ENCODE assay signal across 7 cellular contexts in the genomic region with DNA sequence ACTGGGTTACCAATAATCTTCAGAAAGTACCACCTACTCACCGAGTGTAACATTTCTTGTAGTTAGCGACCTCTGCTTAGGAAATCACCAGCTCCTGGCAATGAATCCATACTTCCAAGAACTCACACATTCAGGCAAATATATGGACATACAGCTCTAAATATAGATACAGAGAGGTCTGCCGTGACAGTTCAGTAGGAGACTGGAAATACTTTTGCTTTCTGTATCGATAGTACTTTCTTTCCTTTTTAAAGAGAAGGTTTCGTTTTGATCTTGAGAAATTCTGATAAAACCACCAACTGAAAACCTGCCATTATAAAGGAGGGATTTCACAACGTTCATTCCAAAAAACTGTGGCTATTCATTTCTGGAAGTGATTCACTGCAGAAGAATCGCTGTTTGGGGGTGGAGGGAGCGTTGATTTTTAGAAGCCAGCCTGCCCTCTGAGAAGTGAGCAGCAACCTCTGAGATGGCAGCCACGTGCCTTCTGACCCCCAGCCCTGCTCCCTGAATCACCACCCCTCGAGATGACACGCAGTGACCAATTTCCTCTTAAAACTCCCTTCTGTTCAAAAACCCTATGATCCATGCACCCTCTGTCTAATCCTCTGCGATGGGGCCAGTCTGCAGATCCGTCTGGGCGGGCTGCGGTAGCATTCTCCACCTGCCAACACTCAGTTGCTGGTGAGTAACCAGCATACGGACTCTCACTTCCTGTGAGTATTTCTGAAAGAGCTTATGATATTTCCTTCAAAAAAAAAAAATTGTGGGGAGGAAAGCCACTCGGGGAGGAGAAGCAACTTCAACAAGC.
A peak's percentile ranks its signal among the peaks of the same experiment; 100 is the strongest.
DNase-seq lines count a peak whose midpoint lies in the region; ATAC-seq and TF ChIP-seq lines count a peak whose summit lies in the region.

No MANE protein-coding gene starts in this region.

- H3K4me1 ChIP-seq in esophagus (ENCODE audit: control insufficient read depth in 2 of 2, insufficient read depth in 2 of 2, low read length in 1 of 2) (peaks cover 6 to 10% of the 10 kb centered on the region in 2 donors), thoracic aorta (ENCODE audit: control insufficient read depth in 1 of 2, low read depth in 2 of 2) (peaks cover 49 to 84% of the 10 kb centered on the region in 2 donors)

- H3K36me3 ChIP-seq in esophagus (ENCODE audit: control insufficient read depth in 2 of 2, insufficient read depth in 2 of 2, low read length in 1 of 2) = peaks cover 0 to 4% of the 10 kb centered on the region in 2 donors
- no peaks in the 10 kb centered on the region for H3K36me3 ChIP-seq in thoracic aorta

- peak; percentile 36 for TF ChIP-seq POLR2A in GM18526 (IDR thresholded peaks at IDR 0.05; ENCODE audit: extremely low read depth, insufficient read length)

- TF ChIP-seq CTCF in omental fat pad (IDR thresholded peaks at IDR 0.05) = no peak
- TF ChIP-seq CTCF in thoracic aorta (IDR thresholded peaks at IDR 0.05) = no peak

- H3K4me3 ChIP-seq in esophagus (ENCODE audit: low read depth in 1 of 2, low read length in 2 of 2) (peak overlapping the region; percentile 28 to 71), thoracic aorta (peak overlapping the region; percentile 70)

- 4 to 14% methylated on average over 17 of the region's 17 CpGs for WGBS in esophagus, 2 donors

- ATAC-seq in HG02970 (IDR thresholded peaks at IDR 0.05; ENCODE audit: low FRiP score, unreplicated experiment) (peak; percentile 85), omental fat pad (ENCODE audit: low FRiP score) (peak; percentile 83), thoracic aorta (ENCODE audit: insufficient number of reproducible peaks, low FRiP score, low read depth) (peak; percentile 88)

- H3K27ac ChIP-seq in esophagus (ENCODE audit: low read depth in 2 of 2, low read length in 1 of 2) (peak overlapping the region; percentile 89 to 99), thoracic aorta (peak overlapping the region; percentile 78 to 87)

- H3K27me3 ChIP-seq in esophagus (ENCODE audit: control insufficient read depth in 1 of 2, insufficient read depth in 2 of 2, low read length in 2 of 2) (no peaks in the 10 kb centered on the region), thoracic aorta (replicated peaks; ENCODE audit: insufficient read depth) (no peaks in the 10 kb centered on the region)

- H3K9me3 ChIP-seq in esophagus (ENCODE audit: control insufficient read depth in 2 of 2, insufficient read depth in 1 of 2, low read depth in 1 of 2, low read length in 1 of 2) (no peaks in the 10 kb centered on the region), thoracic aorta (no peaks in the 10 kb centered on the region)

- DNase-seq in NOMO-1 (lab: John Stamatoyannopoulos, UW; ENCODE audit: unreplicated experiment in 2 of 2) (peak; percentile 64 to 78), omental fat pad (ENCODE audit: low spot score) (peak; percentile 64), thoracic aorta (ENCODE audit: low spot score) (peak; percentile 80)
- DNase-seq in activated CD8-positive, alpha-beta memory T cell treated with anti-CD3 and anti-CD28 coated beads, Interleukin-2, amount 50 U/mL, for 48 hours = peak; percentile 85

Comparison
In these comparisons a context has a peak if more than half of its experiments do, and no peak if none do; other contexts are left out.
1. Peak in every context shown above with its lines: DNase-seq, ATAC-seq, H3K4me3 ChIP-seq and H3K27ac ChIP-seq.